In the genomic region with DNA sequence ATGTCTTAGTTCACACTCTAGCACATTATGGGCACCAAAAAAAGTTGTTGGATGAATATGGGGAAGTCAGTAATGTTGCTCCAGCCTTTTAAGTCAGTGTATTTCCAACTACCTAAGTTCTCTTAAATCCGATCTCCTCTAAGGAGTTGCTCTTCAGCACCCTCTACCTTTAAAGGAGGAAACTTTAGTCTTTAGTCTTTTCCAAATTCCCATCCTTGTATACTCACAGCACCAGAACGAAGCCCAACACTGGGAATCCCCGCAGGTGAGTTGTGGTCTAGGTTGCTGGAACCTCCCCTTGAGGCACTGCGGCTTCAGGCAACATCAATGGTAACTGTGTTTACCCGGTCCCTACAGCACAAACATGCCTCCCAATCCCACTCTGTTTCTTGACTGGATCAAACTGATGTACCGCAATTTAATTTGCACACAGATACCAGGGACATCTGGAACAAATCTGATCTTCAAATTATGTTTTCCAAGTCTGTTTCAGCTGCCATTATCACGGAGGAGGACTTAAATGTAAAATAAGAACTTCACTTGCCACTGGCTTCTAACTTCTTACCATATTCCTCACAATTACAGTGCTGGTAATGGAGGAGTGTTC, we compare ENCODE assay signal across 1 cellular context.
TF ChIP-seq lines count a peak whose summit lies in the region.

No MANE protein-coding gene starts in this region.

TF ChIP-seq in GM23338, 12 proteins besides CTCF, POLR2A, EP300 and RAD21 (continued from another document):
- TF ChIP-seq, protein P1, sequence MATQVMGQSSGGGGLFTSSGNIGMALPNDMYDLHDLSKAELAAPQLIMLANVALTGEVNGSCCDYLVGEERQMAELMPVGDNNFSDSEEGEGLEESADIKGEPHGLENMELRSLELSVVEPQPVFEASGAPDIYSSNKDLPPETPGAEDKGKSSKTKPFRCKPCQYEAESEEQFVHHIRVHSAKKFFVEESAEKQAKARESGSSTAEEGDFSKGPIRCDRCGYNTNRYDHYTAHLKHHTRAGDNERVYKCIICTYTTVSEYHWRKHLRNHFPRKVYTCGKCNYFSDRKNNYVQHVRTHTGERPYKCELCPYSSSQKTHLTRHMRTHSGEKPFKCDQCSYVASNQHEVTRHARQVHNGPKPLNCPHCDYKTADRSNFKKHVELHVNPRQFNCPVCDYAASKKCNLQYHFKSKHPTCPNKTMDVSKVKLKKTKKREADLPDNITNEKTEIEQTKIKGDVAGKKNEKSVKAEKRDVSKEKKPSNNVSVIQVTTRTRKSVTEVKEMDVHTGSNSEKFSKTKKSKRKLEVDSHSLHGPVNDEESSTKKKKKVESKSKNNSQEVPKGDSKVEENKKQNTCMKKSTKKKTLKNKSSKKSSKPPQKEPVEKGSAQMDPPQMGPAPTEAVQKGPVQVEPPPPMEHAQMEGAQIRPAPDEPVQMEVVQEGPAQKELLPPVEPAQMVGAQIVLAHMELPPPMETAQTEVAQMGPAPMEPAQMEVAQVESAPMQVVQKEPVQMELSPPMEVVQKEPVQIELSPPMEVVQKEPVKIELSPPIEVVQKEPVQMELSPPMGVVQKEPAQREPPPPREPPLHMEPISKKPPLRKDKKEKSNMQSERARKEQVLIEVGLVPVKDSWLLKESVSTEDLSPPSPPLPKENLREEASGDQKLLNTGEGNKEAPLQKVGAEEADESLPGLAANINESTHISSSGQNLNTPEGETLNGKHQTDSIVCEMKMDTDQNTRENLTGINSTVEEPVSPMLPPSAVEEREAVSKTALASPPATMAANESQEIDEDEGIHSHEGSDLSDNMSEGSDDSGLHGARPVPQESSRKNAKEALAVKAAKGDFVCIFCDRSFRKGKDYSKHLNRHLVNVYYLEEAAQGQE (IDR thresholded peaks at IDR 0.05; ENCODE audit: unreplicated experiment): no peak
- no peak for TF ChIP-seq ZNF114 (CRISPR knock-in tag; IDR thresholded peaks at IDR 0.05)
TF ChIP-seq in GM23338: peak in this region for 0.
